ENCODE assay signal across 16 cellular contexts in genomic region chr15:68312701-68313204, GRCh38. TPM values are rescaled to one million over a fixed set of nuclear protein-coding genes. Genes with fewer than 3 reads are reported as not detected.
DNase-seq lines count a peak whose midpoint lies in the region; ATAC-seq and TF ChIP-seq lines count a peak whose summit lies in the region.
"Had no signal": no experiment of that assay in that cellular context is flagged by ENCODE, and none has a peak within 500 bp of the region (broad histone marks: within the 10 kb centered on the region; RNA-seq: fewer than 3 reads in every experiment).

No MANE protein-coding gene starts in this region.

- in situ Hi-C loops in IMR-90 (cut with MboI; ENCODE audit: low sequenced_read_pairs): no loop called here

- POLR2A ChIA-PET in IMR-90 (lab: Charles Lee; ENCODE audit: unreplicated experiment): no interaction called here
- POLR2A ChIA-PET in HEK293T (lab: Yijun Ruan, JAX): no interaction called here

- peak; percentile 15; the same call in 1 of the 2 replicates for TF ChIP-seq RAD21 in IMR-90 (IDR thresholded peaks at IDR 0.05; ENCODE audit: low read length)

- H3K14ac ChIP-seq in IMR-90 (replicated peaks; ENCODE audit: low read depth, low read length): 0 out of 2 replicates have a peak overlapping the region, but pooled peaks have one; percentile 29

- H3K23ac ChIP-seq in IMR-90 (ENCODE audit: low read depth, low read length): peak overlapping the region; percentile 51; the same call in 1 of the 2 replicates

- H3K9me3 ChIP-seq in IMR-90 (ENCODE audit: control insufficient read depth, insufficient read depth, low read length): peaks cover 2% of the 10 kb centered on the region; the same call in 1 of the 2 replicates
- H3K9me3 ChIP-seq in osteoblast (ENCODE audit: low read depth, low read length): no peaks in the 10 kb centered on the region
- no peaks in the 10 kb centered on the region for H3K9me3 ChIP-seq in BE2C
- H3K9me3 ChIP-seq in vagina: no peaks in the 10 kb centered on the region

- no peak overlapping the region for H3K27ac ChIP-seq in IMR-90 (ENCODE audit: insufficient read depth, low read length)
- H3K27ac ChIP-seq in osteoblast (ENCODE audit: low read depth, low read length): peak overlapping the region; percentile 65
- H3K27ac ChIP-seq in vagina: no peak overlapping the region
- H3K27ac ChIP-seq: C4-2B had no signal

- DNase-seq in EH (ENCODE audit: low read depth) (peak; percentile 36), IMR-90 (peak; percentile 75), choroid plexus epithelial cell (ENCODE audit: low read depth) (peak; percentile 18), osteoblast (ENCODE audit: insufficient read length, low spot score, missing footprints) (peak; percentile 93), HEK293T (ENCODE audit: extremely low spot score) (no peak), BE2C (no peak), NCI-H1694 treated with DMSO at 0.1 percent for 48 hours (lab: John Stamatoyannopoulos, UW) (no peak), vagina (ENCODE audit: extremely low spot score in 2 of 2) (no peak)
- DNase-seq: activated CD4-positive, alpha-beta T cell treated with anti-CD3 and anti-CD28 coated beads, Interleukin-2, amount 50 U/mL, for 48 hours; foreskin fibroblast; GOT3; immature natural killer cell; NCI-H1048; stimulated activated CD4-positive, alpha-beta T cell treated with anti-CD3 and anti-CD28 coated beads, Interleukin-4, amount 100 ng/mL, for 1 hour; stimulated activated naive B cell treated with anti-CD40 and anti-IgM and Interleukin-4, amounts not matched to agents 10 μg/mL and 1 μg/mL and 100 μg/mL, for 72 hours had no signal

- H2AK5ac ChIP-seq in IMR-90 (ENCODE audit: low read depth, low read length): peak overlapping the region; percentile 10; the same call in 1 of the 2 replicates

- peak overlapping the region; percentile 68 for H2BK120ac ChIP-seq in IMR-90 (ENCODE audit: low read depth, low read length)

- no peaks in the 10 kb centered on the region for H3K27me3 ChIP-seq in IMR-90 (ENCODE audit: control insufficient read depth, insufficient read depth, low read length)
- H3K27me3 ChIP-seq in osteoblast (ENCODE audit: insufficient read depth, low read length): no peaks in the 10 kb centered on the region
- no peaks in the 10 kb centered on the region for H3K27me3 ChIP-seq in BE2C
- no peaks in the 10 kb centered on the region for H3K27me3 ChIP-seq in vagina

- dilution Hi-C loops in IMR-90 (cut with HindIII; ENCODE audit: low sequenced_read_pairs, unreplicated experiment): no loop called here

- no peaks in the 10 kb centered on the region for H3K79me2 ChIP-seq in osteoblast (ENCODE audit: insufficient read depth, low read length)

- H3K18ac ChIP-seq in IMR-90 (ENCODE audit: low read depth, low read length): no peak overlapping the region

- TF ChIP-seq POLR2A in IMR-90 (IDR thresholded peaks at IDR 0.05; ENCODE audit: low read depth, low read length) (no peak), vagina (IDR thresholded peaks at IDR 0.05) (no peak)

- no TSS peak for BruUV-seq in IMR-90 (replicated peaks; lab: Mats Ljungman, UMichigan)

- H3K36me3 ChIP-seq in IMR-90 (ENCODE audit: control insufficient read depth, insufficient read depth, low read length) (peaks cover 6% of the 10 kb centered on the region; the same call in 1 of the 2 replicates), osteoblast (ENCODE audit: insufficient read depth, low read length) (peaks cover 88% of the 10 kb centered on the region), BE2C (no peaks in the 10 kb centered on the region), vagina (no peaks in the 10 kb centered on the region)

- CTCF ChIA-PET in IMR-90 (lab: Yijun Ruan, JAX) (interaction anchor here (1.0 kb wide), 1 partner anchor 25 kb away, joined by 4 read pairs; no protein-coding TSS in a partner anchor), HEK293T (lab: Yijun Ruan, JAX) (no interaction called here)

- H3K4me2 ChIP-seq in IMR-90 (ENCODE audit: low read depth, low read length): no peak overlapping the region
- peak overlapping the region; percentile 7 for H3K4me2 ChIP-seq in osteoblast (ENCODE audit: insufficient read depth, low read length)

- peaks cover 12% of the 10 kb centered on the region for H3K4me1 ChIP-seq in IMR-90 (ENCODE audit: control insufficient read depth, insufficient read depth, low read length)
- H3K4me1 ChIP-seq in osteoblast (ENCODE audit: insufficient read depth, low read length): peaks cover 23% of the 10 kb centered on the region
- H3K4me1 ChIP-seq in BE2C: peaks cover 7% of the 10 kb centered on the region
- H3K4me1 ChIP-seq in vagina: no peaks in the 10 kb centered on the region

- H4K8ac ChIP-seq in IMR-90 (ENCODE audit: low read depth in 2 of 2, low read length in 2 of 2): peak overlapping the region in 1 of 2 experiments; percentile 56; a peak in 2 of 4 replicates

- H3K4ac ChIP-seq in IMR-90 (ENCODE audit: low read depth, low read length): peak overlapping the region; percentile 19

- intact Hi-C loops in IMR-90 (cut with micrococcal nuclease): no loop called here
- intact Hi-C loops in vagina (cut with DNase I): no loop called here

- H3K56ac ChIP-seq in IMR-90 (ENCODE audit: extremely low read depth, insufficient read depth, low read length): no peak overlapping the region

- H4K91ac ChIP-seq in IMR-90 (ENCODE audit: insufficient read depth, low read depth, low read length): no peak overlapping the region; the same call in 1 of the 2 replicates

- TF ChIP-seq CTCF in IMR-90 (conservative IDR thresholded peaks at IDR 0.05; ENCODE audit: low read depth, low read length): no peak
- TF ChIP-seq CTCF in choroid plexus epithelial cell (conservative IDR thresholded peaks at IDR 0.05; ENCODE audit: low read depth, low read length): no peak
- TF ChIP-seq CTCF in osteoblast (IDR thresholded peaks at IDR 0.05; ENCODE audit: extremely low read depth, low read depth, low read length): no peak
- no peak for TF ChIP-seq CTCF in BE2C (IDR thresholded peaks at IDR 0.05; ENCODE audit: low read depth, low read length)
- TF ChIP-seq CTCF in vagina (IDR thresholded peaks at IDR 0.05): no peak

- H4K20me1 ChIP-seq in IMR-90 (ENCODE audit: insufficient read depth, low read length): no peaks in the 10 kb centered on the region
- H4K20me1 ChIP-seq in osteoblast (ENCODE audit: insufficient read depth, low read length): peaks cover 11% of the 10 kb centered on the region

- H2AK9ac ChIP-seq in IMR-90 (replicated peaks; ENCODE audit: low read depth, low read length, poor library complexity): no peak overlapping the region

- 0 out of 2 replicates have a peak, but pooled peaks cover 5% of the 10 kb centered on the region for H3K9me1 ChIP-seq in IMR-90 (ENCODE audit: insufficient read depth, low read length)

- ATAC-seq in IMR-90 (ENCODE audit: low read depth): peak; percentile 48; the same call in 1 of the 2 replicates
- ATAC-seq: stimulated activated naive B cell treated with anti-CD40 and anti-IgM and Interleukin-4, amounts not matched to agents 10 μg/mL and 1 μg/mL and 100 μg/mL, for 72 hours had no signal

- H2BK20ac ChIP-seq in IMR-90 (ENCODE audit: low read depth, low read length): no peak overlapping the region; the same call in 1 of the 2 replicates

- H3K79me1 ChIP-seq in IMR-90 (ENCODE audit: low read depth in 1 of 2, low read length in 2 of 2): no peaks in the 10 kb centered on the region

- peak overlapping the region; percentile 54 for H2AFZ ChIP-seq in IMR-90 (replicated peaks; ENCODE audit: low read length, poor library complexity)
- H2AFZ ChIP-seq in osteoblast (ENCODE audit: low read length): no peak overlapping the region

- H3K4me3 ChIP-seq in IMR-90 (ENCODE audit: insufficient read depth, low read depth, low read length) (no peak overlapping the region), choroid plexus epithelial cell (ENCODE audit: low read depth, low read length) (no peak overlapping the region), osteoblast (ENCODE audit: insufficient read depth, low read length) (no peak overlapping the region), BE2C (ENCODE audit: low read depth, low read length) (no peak overlapping the region), vagina (no peak overlapping the region)

- no peak overlapping the region for H4K5ac ChIP-seq in IMR-90 (ENCODE audit: low read depth, low read length)

- no peak overlapping the region for H2BK5ac ChIP-seq in IMR-90 (ENCODE audit: low read depth, low read length, poor library complexity, severe bottlenecking)

- no peak overlapping the region for H2BK15ac ChIP-seq in IMR-90 (ENCODE audit: low read depth, low read length)

- H3K9ac ChIP-seq in IMR-90 (ENCODE audit: low read depth, low read length): no peak overlapping the region

- WGBS in IMR-90 (ENCODE audit: extremely low coverage in 2 of 2, insufficient read length in 1 of 2), 2 experiments: 75% methylated on average over 7 of the region's 18 CpGs; no CpG with 5 or more reads in 1 of the 2 experiments

TF ChIP-seq in IMR-90, 13 proteins besides CTCF, POLR2A, EP300 and RAD21:
- TF ChIP-seq USF2 (IDR thresholded peaks at IDR 0.05; ENCODE audit: low read depth, low read length): no peak
- no peak for TF ChIP-seq RFX5 (IDR thresholded peaks at IDR 0.05; ENCODE audit: low read depth, low read length)
- TF ChIP-seq FOS (IDR thresholded peaks at IDR 0.05; ENCODE audit: low read depth, low read length): peak; percentile 63

TF ChIP-seq in HEK293T, 16 proteins besides CTCF, POLR2A, EP300 and RAD21 (continues in another document):
- TF ChIP-seq FOXM1 (IDR thresholded peaks at IDR 0.05; ENCODE audit: borderline replicate concordance): no peak
- TF ChIP-seq BHLHE40 (IDR thresholded peaks at IDR 0.05; ENCODE audit: borderline replicate concordance): no peak
- TF ChIP-seq ELF4 (IDR thresholded peaks at IDR 0.05): no peak
- TF ChIP-seq ZNF384 (IDR thresholded peaks at IDR 0.05): no peak
- no peak for TF ChIP-seq LEF1 (IDR thresholded peaks at IDR 0.05; ENCODE audit: borderline replicate concordance)
- no peak for TF ChIP-seq FOXA1 (IDR thresholded peaks at IDR 0.05)
- no peak for TF ChIP-seq L3MBTL2 (conservative IDR thresholded peaks at IDR 0.05)
- TF ChIP-seq CTBP1 (IDR thresholded peaks at IDR 0.05; ENCODE audit: borderline replicate concordance): no peak
- TF ChIP-seq ARNT (IDR thresholded peaks at IDR 0.05): no peak
- TF ChIP-seq FOXK2 (IDR thresholded peaks at IDR 0.05): no peak
- no peak for TF ChIP-seq SP1 (IDR thresholded peaks at IDR 0.05)
- no peak for TF ChIP-seq SUZ12 (IDR thresholded peaks at IDR 0.05)
- TF ChIP-seq HDGF (IDR thresholded peaks at IDR 0.05; ENCODE audit: borderline replicate concordance): no peak
- TF ChIP-seq NFRKB (IDR thresholded peaks at IDR 0.05): no peak
- TF ChIP-seq TARDBP (IDR thresholded peaks at IDR 0.05): no peak

RNA-seq across cellular contexts. Expression of gene FEM1B, which starts 35.2 kb away (rescaled TPM):
- total RNA-seq in IMR-90 (2012; rRNA removed) (47.2 and 51.4 TPM in 2 replicates), osteoblast (35.5 and 41.5 TPM in 2 replicates), vagina (38.3 TPM)
- 16.2 and 16.9 TPM in 2 replicates for polyA plus RNA-seq in IMR-90 (2012; rRNA removed)
- 3.0 and 4.1 TPM in 2 replicates for polyA plus RNA-seq in IMR-90 (2012; cell fraction: cytosol; rRNA removed)
- 3.5 and 17.2 TPM in 2 replicates for polyA plus RNA-seq in IMR-90 (2012; cell fraction: nucleus; rRNA removed; ENCODE audit: low replicate concordance)
- 59.1 TPM for polyA plus RNA-seq in BE2C (2012; ENCODE audit: insufficient read depth, insufficient read length, low read depth)

Comparison
In these comparisons a context has a peak if more than half of its experiments do, and no peak if none do; other contexts are left out.
1. DNase-seq: peak in EH (single experiment), IMR-90 (single experiment), choroid plexus epithelial cell (single experiment) and osteoblast (single experiment); none in HEK293T (single experiment), BE2C (single experiment), NCI-H1694 treated with DMSO at 0.1 percent for 48 hours (single experiment) and vagina (0 of 2).